9 cellular contexts compared by ENCODE assay signal in genomic region chr6:37819177-37819801, GRCh38. TPM values are rescaled to one million over a fixed set of nuclear protein-coding genes. Genes with fewer than 3 reads are reported as not detected.
DNase-seq lines count a peak whose midpoint lies in the region; ATAC-seq, FAIRE-seq and TF ChIP-seq lines count a peak whose summit lies in the region.
"Had no signal": no experiment of that assay in that cellular context is flagged by ENCODE, and none has a peak within 500 bp of the region (broad histone marks: within the 10 kb centered on the region; RNA-seq: fewer than 3 reads in every experiment).

ZFAND3 (plus strand) TSS chr6:37819727; CDS start chr6:37819946, 219 bp downstream.

- H3K4me1 Mint-ChIP-seq in activated CD4-positive, alpha-beta T cell treated with anti-CD3 and anti-CD28 coated beads for 36 hours = peaks cover 51% of the 10 kb centered on the region
- H3K4me1 Mint-ChIP-seq in chondrocyte (ENCODE audit: low read depth) = peaks cover 45% of the 10 kb centered on the region

- intact Hi-C loops in activated CD4-positive, alpha-beta T cell treated with anti-CD3 and anti-CD28 coated beads for 36 hours (cut with DNase I, micrococcal nuclease) = loop anchor here in 1 of 2 experiments (1.0 to 5.0 kb wide), 12 partner anchors 28 to 884 kb away; partner anchors contain the start of genes BTBD9, CCDC167, CMTR1 and GLO1

- peak within 1 kb of the TSS; percentile 73 for H3K4me3 ChIP-seq in kidney epithelial cell (ENCODE audit: low read depth, low read length)

- peaks cover 3% of the 10 kb centered on the region for H3K36me3 Mint-ChIP-seq in activated CD4-positive, alpha-beta T cell treated with anti-CD3 and anti-CD28 coated beads for 36 hours (ENCODE audit: low read depth)
- H3K36me3 Mint-ChIP-seq in chondrocyte (ENCODE audit: low read depth) = no peaks in the 10 kb centered on the region

- DNase-seq in Ammon's horn (ENCODE audit: low spot score) = peak; percentile 96
- peak; percentile 90 for DNase-seq in GM19239 (ENCODE audit: insufficient read length, low spot score)
- peak; percentile 99 for DNase-seq in NCI-H510A treated with DMSO at 0.1 percent for 48 hours (lab: John Stamatoyannopoulos, UW)
- peak; percentile 97 for DNase-seq in activated CD4-positive, alpha-beta T cell treated with anti-CD3 and anti-CD28 coated beads for 36 hours
- DNase-seq in chondrocyte (ENCODE audit: low spot score) = peak; percentile 98
- DNase-seq in kidney epithelial cell (ENCODE audit: low read depth) = peak; percentile 42
- DNase-seq in stimulated activated CD4-positive, alpha-beta T cell treated with anti-CD3 and anti-CD28 coated beads, Interleukin-15, amount 100 ng/mL, for 24 hours = peak; percentile 96

- no peaks in the 10 kb centered on the region for H3K27me3 ChIP-seq in kidney epithelial cell (ENCODE audit: control insufficient read depth, insufficient read depth, low read length)

- H3K4me3 Mint-ChIP-seq in activated CD4-positive, alpha-beta T cell treated with anti-CD3 and anti-CD28 coated beads for 36 hours = peak within 1 kb of the TSS; percentile 98
- peak within 1 kb of the TSS; percentile 94 for H3K4me3 Mint-ChIP-seq in chondrocyte (ENCODE audit: unreplicated experiment)

- peak; percentile 21 for FAIRE-seq in GM19239 (lab: Jason Lieb, UNC)
- FAIRE-seq: TTC549 had no signal

- TF ChIP-seq CTCF in chondrocyte (IDR thresholded peaks at IDR 0.05) = no peak
- no peak for TF ChIP-seq CTCF in kidney epithelial cell (IDR thresholded peaks at IDR 0.05; ENCODE audit: insufficient read depth, low read length, poor library complexity, severe bottlenecking)

- H3K27ac Mint-ChIP-seq in activated CD4-positive, alpha-beta T cell treated with anti-CD3 and anti-CD28 coated beads for 36 hours = peak within 1 kb of the TSS; percentile 96
- peak within 1 kb of the TSS; percentile 99 for H3K27ac Mint-ChIP-seq in chondrocyte (ENCODE audit: unreplicated experiment)

- CTCF ChIA-PET in activated CD4-positive, alpha-beta T cell treated with anti-CD3 and anti-CD28 coated beads for 36 hours (lab: Charles Lee) = interaction anchor here (0.7 to 1.5 kb wide), 4 partner anchors 8 to 141 kb away, joined by 3 to 4 read pairs (median 4); no protein-coding TSS in a partner anchor

- H3K9me3 Mint-ChIP-seq in activated CD4-positive, alpha-beta T cell treated with anti-CD3 and anti-CD28 coated beads for 36 hours (ENCODE audit: low read depth) = no peaks in the 10 kb centered on the region
- no peaks in the 10 kb centered on the region for H3K9me3 Mint-ChIP-seq in chondrocyte (ENCODE audit: low read depth)

- H3K27me3 Mint-ChIP-seq in activated CD4-positive, alpha-beta T cell treated with anti-CD3 and anti-CD28 coated beads for 36 hours = no peaks in the 10 kb centered on the region
- H3K27me3 Mint-ChIP-seq in chondrocyte (ENCODE audit: low read depth) = no peaks in the 10 kb centered on the region

- POLR2A ChIA-PET in activated CD4-positive, alpha-beta T cell treated with anti-CD3 and anti-CD28 coated beads for 36 hours (lab: Charles Lee) = interaction anchor here (0.6 to 1.8 kb wide), 4 partner anchors 28 to 118 kb away, joined by 3 to 5 read pairs (median 4); no protein-coding TSS in a partner anchor

- H3K36me3 ChIP-seq in kidney epithelial cell (ENCODE audit: control insufficient read depth, insufficient read depth, low read length) = no peaks in the 10 kb centered on the region

- ATAC-seq in HG03442 (IDR thresholded peaks at IDR 0.05; ENCODE audit: unreplicated experiment) = peak; percentile 79
- ATAC-seq in activated CD4-positive, alpha-beta T cell treated with anti-CD3 and anti-CD28 coated beads for 36 hours = peak; percentile 80

RNA-seq across cellular contexts. Expression of gene ZFAND3, which starts in this region (rescaled TPM):
- total RNA-seq in activated CD4-positive, alpha-beta T cell treated with anti-CD3 and anti-CD28 coated beads for 36 hours = 10 to 100 TPM; 34.5 to 47.8 TPM
- total RNA-seq in chondrocyte (62.8 to 99.6 TPM (median 98.5 TPM) in 3 replicates), kidney epithelial cell (49.4 TPM in 2 replicates)

Comparison
In these comparisons a context has a peak if more than half of its experiments do, and no peak if none do; other contexts are left out.
1. Peak in every context shown above with its lines: DNase-seq, ATAC-seq and H3K4me3 ChIP-seq.
2. DNase-seq: peak in every context shown above with its lines; median percentile 99 in NCI-H510A treated with DMSO at 0.1 percent for 48 hours; 98 in chondrocyte; 97 in activated CD4-positive, alpha-beta T cell treated with anti-CD3 and anti-CD28 coated beads for 36 hours; 96 in Ammon's horn; 96 in stimulated activated CD4-positive, alpha-beta T cell treated with anti-CD3 and anti-CD28 coated beads, Interleukin-15, amount 100 ng/mL, for 24 hours; 90 in GM19239; 42 in kidney epithelial cell.